Comparison of ENCODE assay signal across 1 cellular context in genomic region chr2:8889978-8890377, GRCh38.
TF ChIP-seq lines count a peak whose summit lies in the region.

No MANE protein-coding gene starts in this region.

TF ChIP-seq in GM23338, 12 proteins besides CTCF, POLR2A, EP300 and RAD21 (continued from another document):
- no peak for TF ChIP-seq REST (IDR thresholded peaks at IDR 0.05; ENCODE audit: unreplicated experiment)
